Comparison of ENCODE assay signal across 9 cellular contexts in genomic region chr7:39271386-39271785, GRCh38.
A peak's percentile ranks its signal among the peaks of the same experiment; 100 is the strongest.
DNase-seq lines count a peak whose midpoint lies in the region; ATAC-seq and TF ChIP-seq lines count a peak whose summit lies in the region.
"Had no signal": no experiment of that assay in that cellular context is flagged by ENCODE, and none has a peak within 500 bp of the region (broad histone marks: within the 10 kb centered on the region; RNA-seq: fewer than 3 reads in every experiment).

No MANE protein-coding gene starts in this region.

- no peaks in the 10 kb centered on the region for H3K36me3 ChIP-seq in MM.1S (replicated peaks; ENCODE audit: insufficient read depth, low read length)

- no peak for TF ChIP-seq CTCF in MM.1S (IDR thresholded peaks at IDR 0.05; ENCODE audit: low read length)

- H3K27me3 ChIP-seq in MM.1S (replicated peaks; ENCODE audit: insufficient read depth, low read length), result no peaks in the 10 kb centered on the region

- no peak overlapping the region for H3K9ac ChIP-seq in MM.1S (ENCODE audit: low read length)

- DNase-seq in DMS79 (lab: John Stamatoyannopoulos, UW) (peak; percentile 69), NCI-H226 (peak; percentile 39), dermis blood vessel endothelial cell (peak; percentile 5), occipital lobe (lab: John Stamatoyannopoulos, UW) (peak; percentile 49), islet precursor cell (no peak), MM.1S (no peak)
- DNase-seq in activated effector memory CD4-positive, alpha-beta T cell treated with Interleukin-2 at 50 U/mL for 16 hours, result no peak
- DNase-seq: DND-41 had no signal

- H3K4me1 ChIP-seq in MM.1S (ENCODE audit: low read length), result no peaks in the 10 kb centered on the region

- no peak overlapping the region for H3K4me2 ChIP-seq in MM.1S (ENCODE audit: low read depth, low read length)

- H4K20me1 ChIP-seq in MM.1S (ENCODE audit: insufficient read depth, low read length), result no peaks in the 10 kb centered on the region

- no peak overlapping the region for H3K27ac ChIP-seq in MM.1S (ENCODE audit: low read length)

- H2AFZ ChIP-seq in MM.1S (ENCODE audit: low read length), result no peak overlapping the region

- no peaks in the 10 kb centered on the region for H3K79me2 ChIP-seq in MM.1S (ENCODE audit: low read length)

- ATAC-seq in GM18867 (IDR thresholded peaks at IDR 0.05; ENCODE audit: unreplicated experiment), result no peak

- H3F3A ChIP-seq in MM.1S (ENCODE audit: insufficient read depth, low read length), result no peaks in the 10 kb centered on the region

- no peaks in the 10 kb centered on the region for H3K9me2 ChIP-seq in MM.1S (replicated peaks; ENCODE audit: insufficient read depth, low read length)

- H3K4me3 ChIP-seq in MM.1S (ENCODE audit: low read length), result no peak overlapping the region

- H3K9me3 ChIP-seq in MM.1S (replicated peaks; ENCODE audit: insufficient read depth, low read length), result no peaks in the 10 kb centered on the region

Comparison
In these comparisons a context has a peak if more than half of its experiments do, and no peak if none do; other contexts are left out.
1. DNase-seq: peak in DMS79 (single experiment), NCI-H226 (single experiment), dermis blood vessel endothelial cell (single experiment) and occipital lobe (single experiment); none in activated effector memory CD4-positive, alpha-beta T cell treated with Interleukin-2 at 50 U/mL for 16 hours (single experiment), islet precursor cell (single experiment) and MM.1S (single experiment).